Comparison of ENCODE assay signal across 1 cellular context in the genomic region with DNA sequence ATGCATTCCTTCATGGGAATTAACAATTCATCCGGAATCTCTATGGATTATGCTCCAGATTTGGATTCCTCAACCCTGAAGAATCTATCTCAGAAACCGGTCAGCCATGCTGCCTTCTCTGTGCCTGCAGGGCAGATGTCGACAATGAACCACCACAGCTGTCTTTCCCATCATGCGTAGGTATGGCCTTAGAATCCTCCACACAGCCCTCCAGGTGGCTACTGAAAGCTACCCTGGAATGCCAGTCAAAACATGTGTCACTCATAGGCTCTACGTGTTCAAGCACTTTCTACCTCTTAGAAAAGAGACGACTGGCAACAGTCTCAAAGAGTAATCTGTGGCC.
TF ChIP-seq lines count a peak whose summit lies in the region.

No MANE protein-coding gene starts in this region.

TF ChIP-seq in IMR-90, 13 proteins besides CTCF, POLR2A, EP300 and RAD21 (continued from another document):
- TF ChIP-seq SMC3 (IDR thresholded peaks at IDR 0.05; ENCODE audit: low read depth, low read length) (no peak), NFE2L2 (IDR thresholded peaks at IDR 0.05; ENCODE audit: low read depth, low read length) (no peak), FOS (IDR thresholded peaks at IDR 0.05; ENCODE audit: low read depth, low read length) (no peak), CHD1 (IDR thresholded peaks at IDR 0.05; ENCODE audit: low read depth, low read length) (no peak), MAZ (IDR thresholded peaks at IDR 0.05; ENCODE audit: borderline replicate concordance, low read depth, low read length) (no peak), BHLHE40 (IDR thresholded peaks at IDR 0.05; ENCODE audit: low read depth, low read length) (no peak), CEBPB (IDR thresholded peaks at IDR 0.05; ENCODE audit: low read depth, low read length) (no peak), RFX5 (IDR thresholded peaks at IDR 0.05; ENCODE audit: low read depth, low read length) (no peak), MXI1 (IDR thresholded peaks at IDR 0.05; ENCODE audit: borderline replicate concordance, low read depth, low read length) (no peak)
- TF ChIP-seq, protein P1, sequence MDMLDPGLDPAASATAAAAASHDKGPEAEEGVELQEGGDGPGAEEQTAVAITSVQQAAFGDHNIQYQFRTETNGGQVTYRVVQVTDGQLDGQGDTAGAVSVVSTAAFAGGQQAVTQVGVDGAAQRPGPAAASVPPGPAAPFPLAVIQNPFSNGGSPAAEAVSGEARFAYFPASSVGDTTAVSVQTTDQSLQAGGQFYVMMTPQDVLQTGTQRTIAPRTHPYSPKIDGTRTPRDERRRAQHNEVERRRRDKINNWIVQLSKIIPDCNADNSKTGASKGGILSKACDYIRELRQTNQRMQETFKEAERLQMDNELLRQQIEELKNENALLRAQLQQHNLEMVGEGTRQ (IDR thresholded peaks at IDR 0.05; ENCODE audit: low read depth, low read length): no peak
- TF ChIP-seq, protein P2, sequence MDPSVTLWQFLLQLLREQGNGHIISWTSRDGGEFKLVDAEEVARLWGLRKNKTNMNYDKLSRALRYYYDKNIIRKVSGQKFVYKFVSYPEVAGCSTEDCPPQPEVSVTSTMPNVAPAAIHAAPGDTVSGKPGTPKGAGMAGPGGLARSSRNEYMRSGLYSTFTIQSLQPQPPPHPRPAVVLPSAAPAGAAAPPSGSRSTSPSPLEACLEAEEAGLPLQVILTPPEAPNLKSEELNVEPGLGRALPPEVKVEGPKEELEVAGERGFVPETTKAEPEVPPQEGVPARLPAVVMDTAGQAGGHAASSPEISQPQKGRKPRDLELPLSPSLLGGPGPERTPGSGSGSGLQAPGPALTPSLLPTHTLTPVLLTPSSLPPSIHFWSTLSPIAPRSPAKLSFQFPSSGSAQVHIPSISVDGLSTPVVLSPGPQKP (IDR thresholded peaks at IDR 0.05; ENCODE audit: borderline replicate concordance, low read depth, low read length): no peak
TF ChIP-seq in IMR-90: peak in this region for 0.
